11 cellular contexts compared by ENCODE assay signal in genomic region chr4:151798678-151799416, GRCh38. TPM values are rescaled to one million over a fixed set of nuclear protein-coding genes. Genes with fewer than 3 reads are reported as not detected.
A peak's percentile ranks its signal among the peaks of the same experiment; 100 is the strongest.
DNase-seq lines count a peak whose midpoint lies in the region; ATAC-seq and TF ChIP-seq lines count a peak whose summit lies in the region.
"Had no signal": no experiment of that assay in that cellular context is flagged by ENCODE, and none has a peak within 500 bp of the region (broad histone marks: within the 10 kb centered on the region; RNA-seq: fewer than 3 reads in every experiment).

No MANE protein-coding gene starts in this region.

- H3K36me3 Mint-ChIP-seq in stimulated activated effector memory CD8-positive, alpha-beta T cell treated with anti-CD3 and anti-CD28 coated beads, Interleukin-12 subunit alpha, Interleukin-12 subunit beta, amount 100 ng/mL, for 72 hours = no peaks in the 10 kb centered on the region
- H3K36me3 Mint-ChIP-seq: natural killer cell treated with Interleukin-12 subunit alpha and Interleukin-12 subunit beta and Interleukin-15 and Interleukin-18, amount 100 ng/mL, for 72 hours had no signal

- no peaks in the 10 kb centered on the region for H3K4me1 Mint-ChIP-seq in stimulated activated effector memory CD8-positive, alpha-beta T cell treated with anti-CD3 and anti-CD28 coated beads, Interleukin-12 subunit alpha, Interleukin-12 subunit beta, amount 100 ng/mL, for 72 hours

- intact Hi-C loops in lower leg skin (cut with DNase I; ENCODE audit: low total_unique reads) = no loop called here

- ATAC-seq in HG02610 (IDR thresholded peaks at IDR 0.05; ENCODE audit: unreplicated experiment) (peak; percentile 86), HG03571 (IDR thresholded peaks at IDR 0.05; ENCODE audit: unreplicated experiment) (peak; percentile 66)
- no peak for ATAC-seq in stimulated activated effector memory CD8-positive, alpha-beta T cell treated with anti-CD3 and anti-CD28 coated beads, Interleukin-12 subunit alpha, Interleukin-12 subunit beta, amount 100 ng/mL, for 72 hours

- no peak overlapping the region for H3K27ac Mint-ChIP-seq in stimulated activated effector memory CD8-positive, alpha-beta T cell treated with anti-CD3 and anti-CD28 coated beads, Interleukin-12 subunit alpha, Interleukin-12 subunit beta, amount 100 ng/mL, for 72 hours
- H3K27ac Mint-ChIP-seq: natural killer cell treated with Interleukin-12 subunit alpha and Interleukin-12 subunit beta and Interleukin-15 and Interleukin-18, amount 100 ng/mL, for 72 hours had no signal

- no peak overlapping the region for H3K4me3 ChIP-seq in lower leg skin (ENCODE audit: low read depth, poor library complexity, severe bottlenecking)

- TF ChIP-seq CTCF in lower leg skin (IDR thresholded peaks at IDR 0.05) = no peak

- peak; percentile 50 for DNase-seq in NCI-H146 (lab: John Stamatoyannopoulos, UW)
- no peak for DNase-seq in NCI-H146 treated with DMSO at 0.1 percent for 48 hours (lab: John Stamatoyannopoulos, UW; ENCODE audit: unreplicated experiment)
- DNase-seq in renal cortical epithelial cell (ENCODE audit: low read depth) = peak; percentile 44
- DNase-seq in lower leg skin (ENCODE audit: low spot score in 2 of 2) = no peak
- no peak for DNase-seq in stimulated activated CD4-positive, alpha-beta T cell treated with anti-CD3 and anti-CD28 coated beads, Interleukin-1b, Interleukin-23, amount 100 ng/mL, for 48 hours
- DNase-seq in stimulated activated effector memory CD8-positive, alpha-beta T cell treated with anti-CD3 and anti-CD28 coated beads, Interleukin-12 subunit alpha, Interleukin-12 subunit beta, amount 100 ng/mL, for 72 hours (ENCODE audit: low spot score in 2 of 2) = no peak
- DNase-seq: cerebellar nuclear complex, foreskin melanocyte had no signal

- TF ChIP-seq POLR2A in lower leg skin (IDR thresholded peaks at IDR 0.05) = no peak

- H3K4me3 Mint-ChIP-seq in stimulated activated effector memory CD8-positive, alpha-beta T cell treated with anti-CD3 and anti-CD28 coated beads, Interleukin-12 subunit alpha, Interleukin-12 subunit beta, amount 100 ng/mL, for 72 hours = no peak overlapping the region
- H3K4me3 Mint-ChIP-seq: natural killer cell treated with Interleukin-12 subunit alpha and Interleukin-12 subunit beta and Interleukin-15 and Interleukin-18, amount 100 ng/mL, for 72 hours had no signal

- H3K9me3 Mint-ChIP-seq in stimulated activated effector memory CD8-positive, alpha-beta T cell treated with anti-CD3 and anti-CD28 coated beads, Interleukin-12 subunit alpha, Interleukin-12 subunit beta, amount 100 ng/mL, for 72 hours = peaks cover 2% of the 10 kb centered on the region
- H3K9me3 Mint-ChIP-seq: natural killer cell treated with Interleukin-12 subunit alpha and Interleukin-12 subunit beta and Interleukin-15 and Interleukin-18, amount 100 ng/mL, for 72 hours had no signal

- 55 to 65% methylated on average over 6 of the region's 6 CpGs for WGBS in lower leg skin, 2 donors

RNA-seq across cellular contexts. Expression of gene GATB, which starts 38.0 kb away (rescaled TPM):
- total RNA-seq in renal cortical epithelial cell (27.1 and 30.3 TPM in 2 replicates), lower leg skin (10 to 100 TPM; 26.9 to 48.4 (median 35.9) TPM)

Comparison
In these comparisons a context has a peak if more than half of its experiments do, and no peak if none do; other contexts are left out.
1. DNase-seq: peak in NCI-H146 (single experiment) and renal cortical epithelial cell (single experiment); none in NCI-H146 treated with DMSO at 0.1 percent for 48 hours (single experiment), lower leg skin (0 of 2), stimulated activated CD4-positive, alpha-beta T cell treated with anti-CD3 and anti-CD28 coated beads, Interleukin-1b, Interleukin-23, amount 100 ng/mL, for 48 hours (single experiment) and stimulated activated effector memory CD8-positive, alpha-beta T cell treated with anti-CD3 and anti-CD28 coated beads, Interleukin-12 subunit alpha, Interleukin-12 subunit beta, amount 100 ng/mL, for 72 hours (0 of 2).